Comparison of ENCODE assay signal across 8 cellular contexts in genomic region chr1:26537951-26538352, GRCh38. TPM values are rescaled to one million over a fixed set of nuclear protein-coding genes. Genes with fewer than 3 reads are reported as not detected.
DNase-seq lines count a peak whose midpoint lies in the region; ATAC-seq, FAIRE-seq and TF ChIP-seq lines count a peak whose summit lies in the region.

No MANE protein-coding gene starts in this region.

- H3K27me3 ChIP-seq in upper lobe of left lung (no peaks in the 10 kb centered on the region), A673 (replicated peaks; ENCODE audit: insufficient read depth, low read depth, low read length, poor library complexity) (no peaks in the 10 kb centered on the region)

- TF ChIP-seq CTCF in AG09319 (IDR thresholded peaks at IDR 0.05; ENCODE audit: low read depth, low read length) (peak; percentile 33), upper lobe of left lung (IDR thresholded peaks at IDR 0.05) (peak in 3 of 6 experiments; percentile 32 to 35 (median 34)), A673 (conservative IDR thresholded peaks at IDR 0.05; ENCODE audit: low read depth, low read length) (no peak)

- H3K4me3 ChIP-seq in upper lobe of left lung, result no peak overlapping the region
- no peak overlapping the region for H3K4me3 ChIP-seq in A673 (ENCODE audit: low read depth, low read length, poor library complexity, severe bottlenecking)

- H3K36me3 ChIP-seq in upper lobe of left lung, result peaks cover 0 to 21% (median 7%) of the 10 kb centered on the region in 4 donors
- no peaks in the 10 kb centered on the region for H3K36me3 ChIP-seq in A673 (ENCODE audit: insufficient read depth, low read length, poor library complexity, severe bottlenecking)

- no peaks in the 10 kb centered on the region for H3K9me3 ChIP-seq in upper lobe of left lung
- no peaks in the 10 kb centered on the region for H3K9me3 ChIP-seq in A673 (ENCODE audit: low read depth, low read length, poor library complexity, severe bottlenecking)

- CTCF ChIA-PET in A673 (lab: Charles Lee), result interaction anchor here (1.1 to 1.8 kb wide), 4 partner anchors 9 to 251 kb away, joined by 3 to 6 read pairs (median 4); partner anchors contain the start of gene RPS6KA1

- BruUV-seq in A673 (replicated peaks; lab: Mats Ljungman, UMichigan), result no TSS peak

- peak; percentile 63 for ATAC-seq in SK-N-SH treated with all-trans-retinoic acid at 6 μM for 48 hours
- ATAC-seq in upper lobe of left lung (ENCODE audit: low FRiP score in 2 of 2), result peak; percentile 9 to 43
- ATAC-seq in GM21737 (IDR thresholded peaks at IDR 0.05; ENCODE audit: unreplicated experiment), result no peak
- no peak for ATAC-seq in GM18517 (IDR thresholded peaks at IDR 0.05; ENCODE audit: unreplicated experiment)

- H3K4me1 ChIP-seq in upper lobe of left lung (peaks cover 47 to 80% (median 63%) of the 10 kb centered on the region in 4 donors), A673 (ENCODE audit: insufficient read depth, low read length, poor library complexity, severe bottlenecking) (no peaks in the 10 kb centered on the region)

- 29 to 35% methylated on average over 2 of the region's 2 CpGs for WGBS in upper lobe of left lung, 2 donors

- DNase-seq in AG09319 (ENCODE audit: extremely low read depth, low read depth), result no peak
- DNase-seq in GM12892 (ENCODE audit: insufficient read length), result no peak
- DNase-seq in globus pallidus (ENCODE audit: low spot score), result peak; percentile 75
- DNase-seq in upper lobe of left lung, result peak in 1 of 2 donors; percentile 75
- DNase-seq in A673 (ENCODE audit: low spot score), result no peak

- POLR2A ChIA-PET in A673 (lab: Charles Lee; ENCODE audit: low non-redundant PET), result no interaction called here

- TF ChIP-seq POLR2A in GM12892 (IDR thresholded peaks at IDR 0.05; ENCODE audit: low read depth, low read length) (no peak), upper lobe of left lung (IDR thresholded peaks at IDR 0.05) (no peak)

- H3K27ac ChIP-seq in upper lobe of left lung (peak overlapping the region in 3 of 4 donors; percentile 5 to 92 (median 20)), A673 (ENCODE audit: low read depth, low read length, poor library complexity, severe bottlenecking) (no peak overlapping the region)

- intact Hi-C loops in A673 (cut with micrococcal nuclease; ENCODE audit: unreplicated experiment), result no loop called here

- TF ChIP-seq EP300 in upper lobe of left lung (IDR thresholded peaks at IDR 0.05), result no peak

- peak; percentile 78 for FAIRE-seq in GM12892 (lab: Jason Lieb, UNC)

TF ChIP-seq in SK-N-SH treated with all-trans-retinoic acid at 6 μM for 48 hours, 23 proteins besides CTCF, POLR2A, EP300 and RAD21:
- TF ChIP-seq RARB (CRISPR knock-in tag; IDR thresholded peaks at IDR 0.05), result no peak
- TF ChIP-seq CSRNP3 (CRISPR knock-in tag; IDR thresholded peaks at IDR 0.05), result no peak
- no peak for TF ChIP-seq GLIS3 (CRISPR knock-in tag; IDR thresholded peaks at IDR 0.05)
- TF ChIP-seq ISL1 (CRISPR knock-in tag; IDR thresholded peaks at IDR 0.05), result no peak

RNA-seq across cellular contexts. Expression of gene RPS6KA1, which starts 8.4 kb away (rescaled TPM):
- 56.6 TPM for polyA plus RNA-seq in GM12892 (2012; ENCODE audit: missing spikeins)
- total RNA-seq in upper lobe of left lung (100 to 1,000 TPM in 4 of 6 donors, 10 to 100 TPM in 2; 91.1 to 161 (median 120) TPM), A673 (2021) (6.3 and 8.8 TPM in 2 replicates)

Comparison
In these comparisons a context has a peak if more than half of its experiments do, and no peak if none do; other contexts are left out.
1. ATAC-seq: peak in SK-N-SH treated with all-trans-retinoic acid at 6 μM for 48 hours (single experiment) and upper lobe of left lung (2 of 2); none in GM21737 (single experiment) and GM18517 (single experiment).